In genomic region chr5:141359790-141360426, GRCh38 we compare ENCODE assay signal across 7 cellular contexts. TPM values are rescaled to one million over a fixed set of nuclear protein-coding genes. Genes with fewer than 3 reads are reported as not detected.
DNase-seq lines count a peak whose midpoint lies in the region; ATAC-seq and TF ChIP-seq lines count a peak whose summit lies in the region.

Gene PCDHGB2, plus strand, starts transcription at chr5:141359994. Its CDS starts 142 bp downstream, at chr5:141360136.

- peak; percentile 64 for DNase-seq in GM12865 (ENCODE audit: low read depth)
- peak in 1 of 2 experiments; percentile 49 for DNase-seq in SJSA1 (ENCODE audit: low read depth in 1 of 2, low spot score in 2 of 2)
- no peak for DNase-seq in esophagus squamous epithelium (lab: John Stamatoyannopoulos, UW)
- DNase-seq in psoas muscle: no peak
- DNase-seq in COLO668 (lab: John Stamatoyannopoulos, UW; ENCODE audit: unreplicated experiment): no peak

- H3K4me3 ChIP-seq in GM12865 (ENCODE audit: low read depth, low read length) (peak within 1 kb of the TSS; percentile 39), SJSA1 (peak within 1 kb of the TSS; percentile 29), esophagus squamous epithelium (peak within 1 kb of the TSS in 3 of 4 donors; percentile 23 to 52 (median 31)), psoas muscle (peak within 1 kb of the TSS; percentile 52)

- TF ChIP-seq POLR2A in esophagus squamous epithelium (IDR thresholded peaks at IDR 0.05): no peak

- no peak within 1 kb of the TSS for H3K27ac ChIP-seq in SJSA1
- H3K27ac ChIP-seq in esophagus squamous epithelium: no peak within 1 kb of the TSS
- H3K27ac ChIP-seq in psoas muscle: no peak within 1 kb of the TSS

- H3K9me3 ChIP-seq in SJSA1 (replicated peaks) (peaks cover 33% of the 10 kb centered on the region), esophagus squamous epithelium (peaks cover 5 to 100% (median 82%) of the 10 kb centered on the region in 3 donors), psoas muscle (peaks cover 35% of the 10 kb centered on the region)

- H3K4me1 ChIP-seq in SJSA1 (replicated peaks): no peaks in the 10 kb centered on the region
- H3K4me1 ChIP-seq in esophagus squamous epithelium: no peaks in the 10 kb centered on the region
- H3K4me1 ChIP-seq in psoas muscle: no peaks in the 10 kb centered on the region

- TF ChIP-seq CTCF in GM12865 (IDR thresholded peaks at IDR 0.05; ENCODE audit: insufficient read depth, low read depth, low read length, missing control alignments): peak; percentile 42
- peak in 1 of 6 experiments; percentile 19 for TF ChIP-seq CTCF in esophagus squamous epithelium (IDR thresholded peaks at IDR 0.05)
- peak; percentile 38 for TF ChIP-seq CTCF in psoas muscle (IDR thresholded peaks at IDR 0.05)

- H3K36me3 ChIP-seq in SJSA1 (no peaks in the 10 kb centered on the region), esophagus squamous epithelium (no peaks in the 10 kb centered on the region), psoas muscle (ENCODE audit: insufficient read depth in 1 of 2, low read depth in 1 of 2) (no peaks in the 10 kb centered on the region)

- 28 to 29% methylated on average over 20 to 21 of the region's 24 CpGs for WGBS in esophagus squamous epithelium, 2 donors
- WGBS in psoas muscle, 3 donors: 14 to 25% (median 17%) methylated on average over 24 of the region's 24 CpGs

- ATAC-seq in HG02870 (IDR thresholded peaks at IDR 0.05; ENCODE audit: unreplicated experiment) (peak; percentile 70), psoas muscle (peak in 3 of 4 donors; percentile 37 to 72 (median 62)), GM21526 (IDR thresholded peaks at IDR 0.05; ENCODE audit: low FRiP score, unreplicated experiment) (no peak)

- no peaks in the 10 kb centered on the region for H3K27me3 ChIP-seq in SJSA1 (replicated peaks)
- peaks cover 0 to 62% (median 0%) of the 10 kb centered on the region in 4 donors for H3K27me3 ChIP-seq in esophagus squamous epithelium
- peaks cover 0 to 77% (median 16%) of the 10 kb centered on the region in 3 donors for H3K27me3 ChIP-seq in psoas muscle (ENCODE audit: insufficient read depth in 3 of 3, low read length in 2 of 3)

- intact Hi-C loops in esophagus squamous epithelium (cut with DNase I) (no loop called here), psoas muscle (cut with DNase I) (no loop called here)

RNA-seq across cellular contexts. Expression of gene PCDHGB2, which starts in this region (rescaled TPM):
- total RNA-seq in SJSA1 (2014; rRNA removed; shearing (Covaris generic)): 3.8 TPM in 1 of 2 replicates, not detected in the other
- 1 to 10 TPM in 3 of 4 donors, under 1 TPM in 1; 0.09 to 2.9 (median 1.8) TPM for total RNA-seq in esophagus squamous epithelium
- total RNA-seq in psoas muscle: 1 to 10 TPM; 1.2 to 2.4 (median 1.9) TPM
- under 1 TPM; 0.10 to 0.67 (median 0.65) TPM for polyA plus RNA-seq in psoas muscle
